In genomic region chr16:75385507-75386152, GRCh38 we compare ENCODE assay signal across 8 cellular contexts. TPM values are rescaled to one million over a fixed set of nuclear protein-coding genes. Genes with fewer than 3 reads are reported as not detected.
DNase-seq lines count a peak whose midpoint lies in the region; ATAC-seq and TF ChIP-seq lines count a peak whose summit lies in the region.

No MANE protein-coding gene starts in this region.

- H3K4me1 ChIP-seq in KMS-11 (ENCODE audit: low read depth, poor library complexity, severe bottlenecking) (peaks cover 6% of the 10 kb centered on the region), Panc1 (ENCODE audit: control insufficient read depth, insufficient read depth, low read length) (no peaks in the 10 kb centered on the region), mesenchymal stem cell (ENCODE audit: control insufficient read depth, insufficient read depth, low read depth, low read length) (no peaks in the 10 kb centered on the region)

- in situ Hi-C loops in Panc1 (cut with HindIII; ENCODE audit: low pct_unique_long_range_greater_than_20kb, low sequenced_read_pairs) = no loop called here

- no peak overlapping the region for H3K18ac ChIP-seq in mesenchymal stem cell (ENCODE audit: low read depth in 1 of 2, low read length in 2 of 2)

- H4K20me1 ChIP-seq in KMS-11 (ENCODE audit: insufficient read depth) = no peaks in the 10 kb centered on the region

- ATAC-seq in Panc1 = no peak
- ATAC-seq in HG03108 (IDR thresholded peaks at IDR 0.05; ENCODE audit: unreplicated experiment) = no peak
- no peak for ATAC-seq in GM19324 (IDR thresholded peaks at IDR 0.05; ENCODE audit: low FRiP score, unreplicated experiment)

- H2BK5ac ChIP-seq in mesenchymal stem cell (ENCODE audit: low read depth, low read length, poor library complexity, severe bottlenecking) = no peak overlapping the region

- no peak overlapping the region for H2BK120ac ChIP-seq in mesenchymal stem cell (ENCODE audit: low read depth, low read length)

- no peak overlapping the region for H2AFZ ChIP-seq in KMS-11 (ENCODE audit: low read depth)
- H2AFZ ChIP-seq in mesenchymal stem cell (ENCODE audit: low read depth, low read length) = no peak overlapping the region

- DNase-seq in EL (peak; percentile 82), Panc1 (ENCODE audit: low read depth, low spot score) (peak; percentile 42), dermis blood vessel endothelial cell (peak; percentile 92), mesenchymal stem cell (peak; percentile 84)
- no peak for DNase-seq in activated T-cell treated with anti-CD3 and anti-CD28 coated beads, Interleukin-2, amount 50 U/mL, for 1 hour

- H3K23ac ChIP-seq in mesenchymal stem cell (ENCODE audit: low read length in 2 of 2) = no peak overlapping the region

- no peak overlapping the region for H4K8ac ChIP-seq in mesenchymal stem cell (ENCODE audit: low read length)

- CTCF ChIA-PET in Panc1 (lab: Charles Lee) = interaction anchor here (0.7 kb wide), 1 partner anchor 124 kb away, joined by 3 read pairs; no protein-coding TSS in a partner anchor

- no peak overlapping the region for H4K91ac ChIP-seq in mesenchymal stem cell (ENCODE audit: low read length)

- no peak overlapping the region for H3K4ac ChIP-seq in mesenchymal stem cell (ENCODE audit: low read depth in 1 of 2, low read length in 2 of 2)

- H3K79me2 ChIP-seq in KMS-11 (ENCODE audit: insufficient read depth, low read depth) = no peaks in the 10 kb centered on the region

- no peak overlapping the region for H2AK5ac ChIP-seq in mesenchymal stem cell (ENCODE audit: low read length, severe bottlenecking)

- no TSS peak for BruUV-seq in Panc1 (replicated peaks; lab: Mats Ljungman, UMichigan)

- intact Hi-C loops in Panc1 (cut with micrococcal nuclease; ENCODE audit: unreplicated experiment) = loop anchor here (10.0 kb wide), 1 partner anchor 151 kb away; no protein-coding TSS in a partner anchor

- H3K36me3 ChIP-seq in KMS-11 (ENCODE audit: insufficient read depth) = no peaks in the 10 kb centered on the region
- peaks cover 2% of the 10 kb centered on the region; the same call in 1 of the 2 replicates for H3K36me3 ChIP-seq in Panc1 (ENCODE audit: control insufficient read depth, insufficient read depth, low read length)
- H3K36me3 ChIP-seq in mesenchymal stem cell (ENCODE audit: control insufficient read depth in 1 of 2, insufficient read depth in 2 of 2, low read depth in 1 of 2, low read length in 2 of 2) = peaks cover 0 to 38% of the 10 kb centered on the region in 2 experiments

- H3K9me3 ChIP-seq in Panc1 (ENCODE audit: control insufficient read depth, insufficient read depth, low read depth, low read length) = no peaks in the 10 kb centered on the region
- no peaks in the 10 kb centered on the region for H3K9me3 ChIP-seq in mesenchymal stem cell (ENCODE audit: control insufficient read depth, low read length)

- H2BK15ac ChIP-seq in mesenchymal stem cell (ENCODE audit: low read depth, poor library complexity, severe bottlenecking) = no peak overlapping the region

- H3K27ac ChIP-seq in KMS-11 = no peak overlapping the region
- no peak overlapping the region for H3K27ac ChIP-seq in Panc1 (ENCODE audit: low read length)
- peak overlapping the region; percentile 65 for H3K27ac ChIP-seq in mesenchymal stem cell (ENCODE audit: low read length, poor library complexity, severe bottlenecking)

- H3K4me3 ChIP-seq in KMS-11 (IDR thresholded peaks at IDR 0.05; ENCODE audit: insufficient read depth, low read depth, low read length) (no peak overlapping the region), Panc1 (ENCODE audit: low read depth in 2 of 2, low read length in 2 of 2) (no peak overlapping the region), mesenchymal stem cell (ENCODE audit: insufficient read depth in 1 of 2, low read depth in 1 of 2, low read length in 2 of 2) (no peak overlapping the region)

- WGBS in mesenchymal stem cell = 42% methylated on average over 2 of the region's 5 CpGs

- peak; percentile 88 for TF ChIP-seq CTCF in KMS-11 (conservative IDR thresholded peaks at IDR 0.05; ENCODE audit: low read depth, low read length)
- peak; percentile 58; the same call in 1 of the 2 replicates for TF ChIP-seq CTCF in Panc1 (IDR thresholded peaks at IDR 0.05)

- H3K4me2 ChIP-seq in KMS-11 (no peak overlapping the region), mesenchymal stem cell (ENCODE audit: low read length, poor library complexity, severe bottlenecking) (no peak overlapping the region)

- H3K9ac ChIP-seq in KMS-11 (no peak overlapping the region), mesenchymal stem cell (ENCODE audit: low read length) (peak overlapping the region; percentile 74)

- POLR2A ChIA-PET in Panc1 (lab: Charles Lee) = no interaction called here

- H3K14ac ChIP-seq in mesenchymal stem cell (ENCODE audit: low read length in 2 of 2) = no peak overlapping the region

- H3K79me1 ChIP-seq in mesenchymal stem cell (replicated peaks; ENCODE audit: low read length, poor library complexity, severe bottlenecking) = peaks cover 23% of the 10 kb centered on the region

- H3K27me3 ChIP-seq in KMS-11 (ENCODE audit: insufficient read depth, low read depth) (no peaks in the 10 kb centered on the region), Panc1 (ENCODE audit: control insufficient read depth, insufficient read depth, low read length) (no peaks in the 10 kb centered on the region), mesenchymal stem cell (ENCODE audit: control insufficient read depth in 1 of 2, insufficient read depth in 1 of 2, low read length in 2 of 2) (no peaks in the 10 kb centered on the region)

- no peak overlapping the region for H2BK12ac ChIP-seq in mesenchymal stem cell (ENCODE audit: low read length in 2 of 2)

RNA-seq across cellular contexts. Expression of gene CFDP1, which starts 47.7 kb away (rescaled TPM):
- total RNA-seq in Panc1 (2021; ENCODE audit: unreplicated experiment) (25.7 TPM), dermis blood vessel endothelial cell (71.6 and 82.4 TPM in 2 replicates)
- 17.6 TPM for polyA plus RNA-seq in Panc1 (2012; ENCODE audit: insufficient read length)
- polyA plus RNA-seq in mesenchymal stem cell (2013, experiment 1 of 2) = 112 TPM
- 112 TPM for polyA plus RNA-seq in mesenchymal stem cell (2013, experiment 2 of 2)
